In genomic region chr1:240946926-240947325, GRCh38 we compare ENCODE assay signal across 8 cellular contexts.
DNase-seq lines count a peak whose midpoint lies in the region; ATAC-seq and TF ChIP-seq lines count a peak whose summit lies in the region.

No MANE protein-coding gene starts in this region.

- intact Hi-C loops in left ventricle myocardium inferior (cut with micrococcal nuclease) (no loop called here), Right ventricle myocardium superior (cut with DNase I) (no loop called here), Panc1 (cut with micrococcal nuclease; ENCODE audit: unreplicated experiment) (loop anchor here (2.0 kb wide), 2 partner anchors 58 to 214 kb away; no protein-coding TSS in a partner anchor)

- no peaks in the 10 kb centered on the region for H3K36me3 Mint-ChIP-seq in activated T-helper 17 cell treated with anti-CD3 and anti-CD28 coated beads, Interleukin-2, amount 50 U/mL, for 72 hours (ENCODE audit: low read depth)

- H3K4me1 ChIP-seq in left ventricle myocardium inferior (no peaks in the 10 kb centered on the region), Panc1 (ENCODE audit: control insufficient read depth, insufficient read depth, low read length) (no peaks in the 10 kb centered on the region)

- in situ Hi-C loops in Panc1 (cut with HindIII; ENCODE audit: low pct_unique_long_range_greater_than_20kb, low sequenced_read_pairs) = no loop called here

- ATAC-seq in Right ventricle myocardium superior (ENCODE audit: poor library complexity) (no peak), HG02852 (IDR thresholded peaks at IDR 0.05; ENCODE audit: unreplicated experiment) (peak; percentile 74), Panc1 (peak; percentile 85; the same call in 1 of the 2 replicates), HG03460 (IDR thresholded peaks at IDR 0.05; ENCODE audit: unreplicated experiment) (no peak)
- no peak for ATAC-seq in activated T-helper 17 cell treated with anti-CD3 and anti-CD28 coated beads, Interleukin-2, amount 50 U/mL, for 72 hours (replicated peaks)

- H3K4me3 Mint-ChIP-seq in activated T-helper 17 cell treated with anti-CD3 and anti-CD28 coated beads, Interleukin-2, amount 50 U/mL, for 72 hours = no peak overlapping the region

- H3K27me3 Mint-ChIP-seq in activated T-helper 17 cell treated with anti-CD3 and anti-CD28 coated beads, Interleukin-2, amount 50 U/mL, for 72 hours = peaks cover 5% of the 10 kb centered on the region

- POLR2A ChIA-PET in Panc1 (lab: Charles Lee) = no interaction called here

- H3K27me3 ChIP-seq in left ventricle myocardium inferior (ENCODE audit: low read depth) (no peaks in the 10 kb centered on the region), Panc1 (ENCODE audit: control insufficient read depth, insufficient read depth, low read length) (no peaks in the 10 kb centered on the region)

- TF ChIP-seq CTCF in left ventricle myocardium inferior (IDR thresholded peaks at IDR 0.05; ENCODE audit: borderline replicate concordance) (peak; percentile 21), Panc1 (IDR thresholded peaks at IDR 0.05) (peak; percentile 69), fibroblast of villous mesenchyme (IDR thresholded peaks at IDR 0.05; ENCODE audit: insufficient read depth, low read depth, low read length) (peak; percentile 50)

- DNase-seq in left ventricle myocardium inferior (no peak), Right ventricle myocardium superior (no peak), Panc1 (ENCODE audit: low read depth, low spot score) (no peak), fibroblast of villous mesenchyme (ENCODE audit: low read depth) (peak; percentile 43), NCI-H187 treated with DMSO at 0.1 percent for 48 hours (lab: John Stamatoyannopoulos, UW) (no peak)

- BruUV-seq in Panc1 (replicated peaks; lab: Mats Ljungman, UMichigan) = no TSS peak

- H3K9me3 ChIP-seq in left ventricle myocardium inferior (replicated peaks) = no peaks in the 10 kb centered on the region
- H3K9me3 ChIP-seq in Panc1 (ENCODE audit: control insufficient read depth, insufficient read depth, low read depth, low read length) = no peaks in the 10 kb centered on the region

- H3K27ac ChIP-seq in left ventricle myocardium inferior (replicated peaks) (no peak overlapping the region), Panc1 (ENCODE audit: low read length) (no peak overlapping the region)

- H3K4me3 ChIP-seq in left ventricle myocardium inferior = no peak overlapping the region
- H3K4me3 ChIP-seq in Panc1 (ENCODE audit: low read depth in 2 of 2, low read length in 2 of 2) = no peak overlapping the region
- no peak overlapping the region for H3K4me3 ChIP-seq in fibroblast of villous mesenchyme (ENCODE audit: low read depth, low read length)

- H3K36me3 ChIP-seq in left ventricle myocardium inferior = no peaks in the 10 kb centered on the region
- no peaks in the 10 kb centered on the region for H3K36me3 ChIP-seq in Panc1 (ENCODE audit: control insufficient read depth, insufficient read depth, low read length)

- no peaks in the 10 kb centered on the region for H3K9me3 Mint-ChIP-seq in activated T-helper 17 cell treated with anti-CD3 and anti-CD28 coated beads, Interleukin-2, amount 50 U/mL, for 72 hours

- CTCF ChIA-PET in Panc1 (lab: Charles Lee) = interaction anchor here (0.6 kb wide), 1 partner anchor 481 kb away, joined by 4 read pairs; no protein-coding TSS in a partner anchor

- no peaks in the 10 kb centered on the region for H3K4me1 Mint-ChIP-seq in activated T-helper 17 cell treated with anti-CD3 and anti-CD28 coated beads, Interleukin-2, amount 50 U/mL, for 72 hours

- H3K27ac Mint-ChIP-seq in activated T-helper 17 cell treated with anti-CD3 and anti-CD28 coated beads, Interleukin-2, amount 50 U/mL, for 72 hours = no peak overlapping the region

Comparison
In these comparisons a context has a peak if more than half of its experiments do, and no peak if none do; other contexts are left out.
1. ATAC-seq: peak in HG02852 (single experiment) and Panc1 (single experiment); none in Right ventricle myocardium superior (single experiment), activated T-helper 17 cell treated with anti-CD3 and anti-CD28 coated beads, Interleukin-2, amount 50 U/mL, for 72 hours (single experiment) and HG03460 (single experiment).
2. Peak in every context shown above with its lines, with median percentiles within 50 percentile points of each other: CTCF ChIP-seq.